ENCODE assay signal across 8 cellular contexts in the genomic region with DNA sequence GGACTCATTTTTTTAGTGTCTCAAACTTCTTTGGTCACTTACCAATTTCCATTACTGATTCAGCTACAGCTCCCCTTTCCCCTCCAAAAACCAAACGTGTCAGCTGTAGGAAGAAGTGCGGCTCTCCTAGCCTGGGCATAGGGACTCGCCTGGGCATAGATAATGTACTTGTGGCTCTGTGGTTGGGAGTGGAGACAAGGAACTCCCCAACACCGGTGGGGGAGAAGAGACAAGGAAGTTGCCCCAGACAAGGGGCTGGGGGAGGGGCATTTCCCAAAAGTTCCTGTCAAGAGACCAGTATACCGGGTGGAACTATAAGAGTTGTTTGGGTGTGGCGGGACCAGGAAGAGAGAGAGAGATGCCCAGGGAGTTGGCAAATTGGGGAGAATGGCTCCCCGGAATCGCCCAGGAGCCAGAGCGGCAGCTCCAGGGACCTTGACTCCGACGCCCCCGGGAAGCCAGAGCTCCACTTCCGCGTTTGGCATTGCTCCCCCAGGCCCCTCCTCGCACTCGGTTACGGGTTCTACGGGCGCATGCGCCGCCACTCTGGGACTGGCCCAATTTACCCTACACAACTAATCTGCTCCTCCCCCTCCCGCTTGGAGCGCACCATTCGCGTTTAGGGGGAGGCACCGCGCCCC. TPM values are rescaled to one million over a fixed set of nuclear protein-coding genes. Genes with fewer than 3 reads are reported as not detected.
DNase-seq lines count a peak whose midpoint lies in the region; ATAC-seq, FAIRE-seq and TF ChIP-seq lines count a peak whose summit lies in the region.

No MANE protein-coding gene starts in this region.

- H3K27me3 ChIP-seq in Loucy (ENCODE audit: insufficient read depth, low read length, poor library complexity, severe bottlenecking) (no peaks in the 10 kb centered on the region), ovary (no peaks in the 10 kb centered on the region), tibial nerve (no peaks in the 10 kb centered on the region)

- H3K27ac ChIP-seq in ovary (peak overlapping the region; percentile 98 to 99), tibial nerve (peak overlapping the region; percentile 94 to 99 (median 96))

- H2AFZ ChIP-seq in Loucy (ENCODE audit: low read length) = peak overlapping the region; percentile 90

- no peaks in the 10 kb centered on the region for H3K9me2 ChIP-seq in Loucy (replicated peaks; ENCODE audit: low read depth, low read length)

- H3K36me3 Mint-ChIP-seq in activated naive CD8-positive, alpha-beta T cell = peaks cover 4% of the 10 kb centered on the region

- peak overlapping the region; percentile 98 for H3K4me3 Mint-ChIP-seq in activated naive CD8-positive, alpha-beta T cell

- TF ChIP-seq EP300 in ovary (IDR thresholded peaks at IDR 0.05) (no peak), tibial nerve (IDR thresholded peaks at IDR 0.05) (no peak)

- 0 to 1% (median 0%) methylated on average over 27 of the region's 27 CpGs for WGBS in ovary, 3 donors
- WGBS in tibial nerve, 2 donors = 1% methylated on average over 21 to 23 of the region's 27 CpGs

- TF ChIP-seq POLR2A in H54 (IDR thresholded peaks at IDR 0.05; ENCODE audit: low read depth, low read length) (peak; percentile 54), ovary (IDR thresholded peaks at IDR 0.05) (peak; percentile 77), tibial nerve (IDR thresholded peaks at IDR 0.05) (peak; percentile 15 to 69)

- H3K9me3 ChIP-seq in Loucy (ENCODE audit: insufficient read depth, low read depth, low read length) = no peaks in the 10 kb centered on the region
- H3K9me3 ChIP-seq in ovary = no peaks in the 10 kb centered on the region
- H3K9me3 ChIP-seq in tibial nerve = no peaks in the 10 kb centered on the region

- FAIRE-seq in H54 (lab: Jason Lieb, UNC) = peak; percentile 80

- H3K27ac Mint-ChIP-seq in activated naive CD8-positive, alpha-beta T cell = peak overlapping the region; percentile 97

- no peaks in the 10 kb centered on the region for H3K27me3 Mint-ChIP-seq in activated naive CD8-positive, alpha-beta T cell

- DNase-seq in GF-D8 (lab: John Stamatoyannopoulos, UW) = peak; percentile 90
- DNase-seq in H54 (ENCODE audit: insufficient read length, low spot score) = peak; percentile 80
- peak; percentile 90 for DNase-seq in SHP77 treated with DMSO at 0.1 percent for 48 hours (lab: John Stamatoyannopoulos, UW)
- DNase-seq in Right ventricle myocardium inferior (ENCODE audit: missing footprints) = peak; percentile 98
- DNase-seq in ovary = peak; percentile 97 to 98 (median 98)
- peak; percentile 83 to 89 for DNase-seq in tibial nerve (ENCODE audit: low spot score in 2 of 2)

- H3K4me1 ChIP-seq in Loucy (ENCODE audit: insufficient read depth, low read length, poor library complexity, severe bottlenecking) (peaks cover 45% of the 10 kb centered on the region), ovary (ENCODE audit: insufficient read depth) (peaks cover 12% of the 10 kb centered on the region), tibial nerve (peaks cover 0 to 47% (median 30%) of the 10 kb centered on the region in 4 donors)

- H3K9me3 Mint-ChIP-seq in activated naive CD8-positive, alpha-beta T cell (ENCODE audit: low read depth) = no peaks in the 10 kb centered on the region

- peak; percentile 92 for ATAC-seq in Right ventricle myocardium inferior

- peaks cover 35% of the 10 kb centered on the region for H4K20me1 ChIP-seq in Loucy (ENCODE audit: insufficient read depth, low read length, poor library complexity, severe bottlenecking)

- H3K79me2 ChIP-seq in Loucy (ENCODE audit: insufficient read depth, low read length) = peaks cover 49% of the 10 kb centered on the region

- peak overlapping the region; percentile 77 for H3K9ac ChIP-seq in Loucy (ENCODE audit: low read depth, low read length, poor library complexity, severe bottlenecking)

- intact Hi-C loops in Right ventricle myocardium inferior (cut with DNase I) (loop anchor here (1.0 kb wide), 1 partner anchor 27 kb away; no protein-coding TSS in a partner anchor), ovary (cut with DNase I) (loop anchor here in 1 of 4 donors (10.0 kb wide), 1 partner anchor 46 kb away; no protein-coding TSS in a partner anchor)

- TF ChIP-seq CTCF in Loucy (conservative IDR thresholded peaks at IDR 0.05; ENCODE audit: low read length) (no peak), ovary (IDR thresholded peaks at IDR 0.05) (no peak), tibial nerve (IDR thresholded peaks at IDR 0.05) (no peak)

- peaks cover 50% of the 10 kb centered on the region for H3K4me1 Mint-ChIP-seq in activated naive CD8-positive, alpha-beta T cell (ENCODE audit: low read depth)

- no peaks in the 10 kb centered on the region for H3F3A ChIP-seq in Loucy (ENCODE audit: low read depth)

- H3K36me3 ChIP-seq in Loucy (ENCODE audit: insufficient read depth, low read length) (no peaks in the 10 kb centered on the region), ovary (no peaks in the 10 kb centered on the region), tibial nerve (no peaks in the 10 kb centered on the region)

- H3K4me3 ChIP-seq in Loucy (ENCODE audit: low read length, poor library complexity, severe bottlenecking) = peak overlapping the region; percentile 80
- H3K4me3 ChIP-seq in ovary = peak overlapping the region; percentile 88
- H3K4me3 ChIP-seq in tibial nerve = peak overlapping the region; percentile 76 to 98 (median 88)

- H3K4me2 ChIP-seq in Loucy (ENCODE audit: low read depth, low read length, poor library complexity, severe bottlenecking) = peak overlapping the region; percentile 86

RNA-seq across cellular contexts. Expression of a gene that starts 0.9 kb away (rescaled TPM):
- total RNA-seq in Right ventricle myocardium inferior = 84.1 TPM
- total RNA-seq in ovary = 10 to 100 TPM; 16.6 to 81.1 (median 51.9) TPM
- 100 to 1,000 TPM in 1 of 2 donors, 10 to 100 TPM in 1; 39.8 to 220 TPM for polyA plus RNA-seq in ovary
- total RNA-seq in tibial nerve = 10 to 100 TPM; 30.1 to 47.9 (median 39.1) TPM

Comparison
In these comparisons a context has a peak if more than half of its experiments do, and no peak if none do; other contexts are left out.
1. Peak in every context shown above with its lines: DNase-seq, ATAC-seq, H3K4me3 ChIP-seq and H3K27ac ChIP-seq.